Comparison of ENCODE assay signal across 29 cellular contexts in genomic region chr11:9089636-9090035, GRCh38. TPM values are rescaled to one million over a fixed set of nuclear protein-coding genes. Genes with fewer than 3 reads are reported as not detected.
DNase-seq lines count a peak whose midpoint lies in the region; ATAC-seq, FAIRE-seq and TF ChIP-seq lines count a peak whose summit lies in the region.
"Had no signal": no experiment of that assay in that cellular context is flagged by ENCODE, and none has a peak within 500 bp of the region (broad histone marks: within the 10 kb centered on the region; RNA-seq: fewer than 3 reads in every experiment).

No MANE protein-coding gene starts in this region.

- DNase-seq in SK-N-SH (peak; percentile 59), mucosa of descending colon (peak in 2 of 3 donors; percentile 49 to 53), GM12891 (ENCODE audit: insufficient read length, low spot score) (no peak), lower lobe of right lung (no peak), SK-N-DZ (ENCODE audit: low spot score) (no peak)
- no peak for DNase-seq in stimulated activated effector memory CD8-positive, alpha-beta T cell treated with anti-CD3 and anti-CD28 coated beads, Interleukin-12 subunit alpha, Interleukin-12 subunit beta, amount 100 ng/mL, for 72 hours (ENCODE audit: low spot score in 2 of 2)
- DNase-seq: activated CD4-positive, alpha-beta T cell treated with anti-CD3 and anti-CD28 coated beads, Interleukin-2, amount 50 U/mL, for 1 hour; activated CD8-positive, alpha-beta memory T cell treated with anti-CD3 and anti-CD28 coated beads, Interleukin-2, amount 10 ng/mL, durations not matched to agents 7 days and 5 days; activated naive CD4-positive, alpha-beta T cell treated with Interleukin-2 at 50 U/mL for 16 hours; activated T-cell treated with anti-CD3 and anti-CD28 coated beads, Interleukin-2, amount 50 U/mL, for 72 hours; AML-193; CD8-positive, alpha-beta memory T cell; GDM1; kidney glomerular epithelial cell; NCI-H1417 treated with DMSO at 0.1 percent for 48 hours; NCI-H2107; NCI-H510A; ovary; stimulated activated CD4-positive, alpha-beta T cell treated with anti-CD3 and anti-CD28 coated beads, Interleukin-12 subunit alpha, Interleukin-12 subunit beta, amount 100 ng/mL, for 4 hours; stimulated activated CD4-positive, alpha-beta T cell treated with anti-CD3 and anti-CD28 coated beads, Interleukin-4, amount 100 ng/mL, for 24 hours; tibial artery had no signal

- H3K4me3 ChIP-seq in SK-N-SH (ENCODE audit: low read depth in 2 of 2, low read length in 1 of 2), result no peak overlapping the region
- H3K4me3 ChIP-seq in mucosa of descending colon, result no peak overlapping the region
- H3K4me3 ChIP-seq in lower lobe of right lung, result no peak overlapping the region
- H3K4me3 ChIP-seq: ovary, right atrium auricular region, SK-N-MC, tibial artery had no signal

- H3K27me3 ChIP-seq in SK-N-SH (ENCODE audit: insufficient read depth), result no peaks in the 10 kb centered on the region
- peaks cover 22% of the 10 kb centered on the region for H3K27me3 ChIP-seq in lower lobe of right lung (ENCODE audit: low read depth)
- H3K27me3 ChIP-seq: ovary had no signal

- H3K9ac ChIP-seq in SK-N-SH, result no peak overlapping the region

- no peaks in the 10 kb centered on the region for H3K36me3 Mint-ChIP-seq in brain
- H3K36me3 Mint-ChIP-seq in stimulated activated effector memory CD8-positive, alpha-beta T cell treated with anti-CD3 and anti-CD28 coated beads, Interleukin-12 subunit alpha, Interleukin-12 subunit beta, amount 100 ng/mL, for 72 hours, result no peaks in the 10 kb centered on the region
- H3K36me3 Mint-ChIP-seq: activated CD8-positive, alpha-beta memory T cell treated with anti-CD3 and anti-CD28 coated beads, Interleukin-2, amount 10 ng/mL, durations not matched to agents 7 days and 5 days; CD8-positive, alpha-beta memory T cell had no signal

- no peaks in the 10 kb centered on the region for H3F3A ChIP-seq in SK-N-SH (replicated peaks; ENCODE audit: insufficient read depth)

- ATAC-seq in SK-N-SH treated with all-trans-retinoic acid at 6 μM for 48 hours, result no peak
- peak; percentile 83 for ATAC-seq in mucosa of descending colon
- ATAC-seq in stimulated activated effector memory CD8-positive, alpha-beta T cell treated with anti-CD3 and anti-CD28 coated beads, Interleukin-12 subunit alpha, Interleukin-12 subunit beta, amount 100 ng/mL, for 72 hours, result peak; percentile 15
- no peak for ATAC-seq in lower lobe of right lung
- ATAC-seq: activated CD8-positive, alpha-beta memory T cell treated with anti-CD3 and anti-CD28 coated beads, Interleukin-2, amount 10 ng/mL, durations not matched to agents 7 days and 5 days had no signal

- no peak overlapping the region for H2AFZ ChIP-seq in SK-N-SH (ENCODE audit: low read depth)

- no peak for FAIRE-seq in GM12891 (lab: Jason Lieb, UNC)
- FAIRE-seq: A204.1, endothelial cell of umbilical vein had no signal

- CTCF ChIA-PET in SK-N-SH (lab: Yijun Ruan, JAX), result interaction anchor here (0.7 to 2.7 kb wide), 5 partner anchors 13 to 74 kb away, joined by 3 to 13 read pairs (median 4); no protein-coding TSS in a partner anchor

- POLR2A ChIA-PET in SK-N-SH (lab: Yijun Ruan, JAX), result no interaction called here

- no peak overlapping the region for H3K4me2 ChIP-seq in SK-N-SH

- H4K20me1 ChIP-seq in SK-N-SH (ENCODE audit: insufficient read depth), result no peaks in the 10 kb centered on the region

- no peak for TF ChIP-seq EP300 in SK-N-SH (IDR thresholded peaks at IDR 0.05; ENCODE audit: borderline replicate concordance in 1 of 2, low read depth in 1 of 2, low read length in 1 of 2)

- H3K4me1 Mint-ChIP-seq in brain, result peaks cover 25% of the 10 kb centered on the region
- peaks cover 8% of the 10 kb centered on the region for H3K4me1 Mint-ChIP-seq in stimulated activated effector memory CD8-positive, alpha-beta T cell treated with anti-CD3 and anti-CD28 coated beads, Interleukin-12 subunit alpha, Interleukin-12 subunit beta, amount 100 ng/mL, for 72 hours
- H3K4me1 Mint-ChIP-seq: activated CD8-positive, alpha-beta memory T cell treated with anti-CD3 and anti-CD28 coated beads, Interleukin-2, amount 10 ng/mL, durations not matched to agents 7 days and 5 days had no signal

- TF ChIP-seq CTCF in SK-N-SH (IDR thresholded peaks at IDR 0.05) (no peak), brain (conservative IDR thresholded peaks at IDR 0.05) (no peak), mucosa of descending colon (IDR thresholded peaks at IDR 0.05) (no peak), lower lobe of right lung (IDR thresholded peaks at IDR 0.05) (no peak)

- peak overlapping the region in 4 of 5 experiments; percentile 40 to 82 (median 78) for H3K4me3 Mint-ChIP-seq in brain
- no peak overlapping the region for H3K4me3 Mint-ChIP-seq in stimulated activated effector memory CD8-positive, alpha-beta T cell treated with anti-CD3 and anti-CD28 coated beads, Interleukin-12 subunit alpha, Interleukin-12 subunit beta, amount 100 ng/mL, for 72 hours
- H3K4me3 Mint-ChIP-seq: activated CD8-positive, alpha-beta memory T cell treated with anti-CD3 and anti-CD28 coated beads, Interleukin-2, amount 10 ng/mL, durations not matched to agents 7 days and 5 days; activated T-cell treated with anti-CD3 and anti-CD28 coated beads, Interleukin-2, amount 50 U/mL, for 72 hours; stimulated activated naive CD8-positive, alpha-beta T cell treated with anti-CD3 and anti-CD28 coated beads, Interleukin-15, Interleukin-2, amounts not matched to agents 100 ng/mL and 50 ng/mL, for 24 hours; T-helper 2 cell treated with Interferon-gamma antibody and Interleukin-4, amounts not matched to agents 5 μg/mL and 100 μg/mL, for 36 hours had no signal

- H3K79me2 ChIP-seq in SK-N-SH (ENCODE audit: insufficient read depth), result no peaks in the 10 kb centered on the region

- H3K27ac ChIP-seq in SK-N-SH (ENCODE audit: low read depth in 2 of 2, low read length in 1 of 2) (no peak overlapping the region), lower lobe of right lung (no peak overlapping the region)
- H3K27ac ChIP-seq: ovary, right atrium auricular region, SK-N-MC, tibial artery had no signal

- TF ChIP-seq RAD21 in SK-N-SH (IDR thresholded peaks at IDR 0.05; ENCODE audit: low read length), result no peak

- H3K4me1 ChIP-seq in SK-N-SH (ENCODE audit: control insufficient read depth in 1 of 2, insufficient read depth in 2 of 2, low read depth in 1 of 2, low read length in 1 of 2) (peaks cover 0 to 16% of the 10 kb centered on the region in 2 experiments; a peak in 2 of 4 replicates), mucosa of descending colon (ENCODE audit: low read depth) (peaks cover 17% of the 10 kb centered on the region), lower lobe of right lung (peaks cover 10% of the 10 kb centered on the region)

- H3K36me3 ChIP-seq in SK-N-SH (replicated peaks in 1 of 2; ENCODE audit: control insufficient read depth in 1 of 2, insufficient read depth in 2 of 2, low read length in 1 of 2) (no peaks in the 10 kb centered on the region), mucosa of descending colon (ENCODE audit: low read depth) (no peaks in the 10 kb centered on the region), lower lobe of right lung (no peaks in the 10 kb centered on the region)
- H3K36me3 ChIP-seq: ovary, right atrium auricular region, tibial artery had no signal

- intact Hi-C loops in mucosa of descending colon (cut with DNase I, micrococcal nuclease) (no loop called here), lower lobe of right lung (cut with DNase I) (no loop called here)

- no peak overlapping the region for H3K27ac Mint-ChIP-seq in brain
- no peak overlapping the region for H3K27ac Mint-ChIP-seq in stimulated activated effector memory CD8-positive, alpha-beta T cell treated with anti-CD3 and anti-CD28 coated beads, Interleukin-12 subunit alpha, Interleukin-12 subunit beta, amount 100 ng/mL, for 72 hours
- H3K27ac Mint-ChIP-seq: activated CD8-positive, alpha-beta memory T cell treated with anti-CD3 and anti-CD28 coated beads, Interleukin-2, amount 10 ng/mL, durations not matched to agents 7 days and 5 days; activated T-cell treated with anti-CD3 and anti-CD28 coated beads, Interleukin-2, amount 50 U/mL, for 72 hours; stimulated activated naive CD8-positive, alpha-beta T cell treated with anti-CD3 and anti-CD28 coated beads, Interleukin-15, Interleukin-2, amounts not matched to agents 100 ng/mL and 50 ng/mL, for 24 hours; T-helper 2 cell treated with Interferon-gamma antibody and Interleukin-4, amounts not matched to agents 5 μg/mL and 100 μg/mL, for 36 hours had no signal

- no peak for TF ChIP-seq POLR2A in GM12891 (IDR thresholded peaks at IDR 0.05; ENCODE audit: low read depth, low read length)

- peaks cover 41% of the 10 kb centered on the region for H3K27me3 Mint-ChIP-seq in brain

- 79% methylated on average over 4 of the region's 6 CpGs for WGBS in SK-N-SH (ENCODE audit: low lambda C conversion rate)

- H3K9me3 ChIP-seq in SK-N-SH (no peaks in the 10 kb centered on the region), mucosa of descending colon (no peaks in the 10 kb centered on the region), lower lobe of right lung (no peaks in the 10 kb centered on the region)
- H3K9me3 ChIP-seq: ovary, right atrium auricular region, tibial artery had no signal

- H3K9me2 ChIP-seq in SK-N-SH, result no peaks in the 10 kb centered on the region

- H3K9me3 Mint-ChIP-seq in brain, result peaks cover 0 to 3% (median 0%) of the 10 kb centered on the region in 5 experiments
- H3K9me3 Mint-ChIP-seq in stimulated activated effector memory CD8-positive, alpha-beta T cell treated with anti-CD3 and anti-CD28 coated beads, Interleukin-12 subunit alpha, Interleukin-12 subunit beta, amount 100 ng/mL, for 72 hours, result no peaks in the 10 kb centered on the region
- H3K9me3 Mint-ChIP-seq: activated T-cell treated with anti-CD3 and anti-CD28 coated beads, Interleukin-2, amount 50 U/mL, for 72 hours; CD8-positive, alpha-beta memory T cell; stimulated activated naive CD8-positive, alpha-beta T cell treated with anti-CD3 and anti-CD28 coated beads, Interleukin-15, Interleukin-2, amounts not matched to agents 100 ng/mL and 50 ng/mL, for 24 hours; T-helper 2 cell treated with Interferon-gamma antibody and Interleukin-4, amounts not matched to agents 5 μg/mL and 100 μg/mL, for 36 hours had no signal

TF ChIP-seq in SK-N-SH, 30 proteins besides CTCF, POLR2A, EP300 and RAD21 (continues in another document):
- TF ChIP-seq JUND (IDR thresholded peaks at IDR 0.05), result no peak

TF ChIP-seq in GM12891, 5 proteins besides CTCF, POLR2A, EP300 and RAD21 (continues in another document):
- TF ChIP-seq POLR2AphosphoS5 (IDR thresholded peaks at IDR 0.05; ENCODE audit: low read depth, low read length) (no peak), SPI1 (IDR thresholded peaks at IDR 0.05; ENCODE audit: low read depth, low read length) (no peak), PAX5 (IDR thresholded peaks at IDR 0.05; ENCODE audit: insufficient read depth, low read length, severe bottlenecking) (no peak)

RNA-seq across cellular contexts. Expression of gene SCUBE2, which starts 1.8 kb away (rescaled TPM):
- polyA plus RNA-seq in SK-N-SH (2012; rRNA removed), result 0.70 and 0.76 TPM in 2 replicates
- polyA plus RNA-seq in SK-N-SH (2012; cell fraction: cytosol; rRNA removed), result 0.79 and 0.88 TPM in 2 replicates
- 1.2 and 1.4 TPM in 2 replicates for polyA plus RNA-seq in SK-N-SH (2012; cell fraction: nucleus; rRNA removed)
- polyA plus RNA-seq in brain (ENCODE audit: insufficient read depth, low read depth, low replicate concordance), result 1.1 TPM
- 10 to 100 TPM in 2 of 3 donors, 1 to 10 TPM in 1; 8.7 to 18.7 (median 15.9) TPM for total RNA-seq in mucosa of descending colon
- polyA plus RNA-seq in GM12891 (2012; ENCODE audit: low read depth, missing spikeins), result 0.18 TPM
- 7.1 TPM for total RNA-seq in lower lobe of right lung
- polyA plus RNA-seq in SK-N-DZ (2014; cell fraction: cytosol; rRNA removed), result 5.8 and 9.1 TPM in 2 replicates
- 2.0 and 2.3 TPM in 2 replicates for polyA plus RNA-seq in SK-N-DZ (2014; cell fraction: nucleus; rRNA removed)
- total RNA-seq: activated CD8-positive, alpha-beta memory T cell treated with anti-CD3 and anti-CD28 coated beads, Interleukin-2, amount 10 ng/mL, durations not matched to agents 7 days and 5 days had no signal
- polyA plus RNA-seq: CD8-positive, alpha-beta memory T cell had no signal

Comparison
In these comparisons a context has a peak if more than half of its experiments do, and no peak if none do; other contexts are left out.
1. DNase-seq: peak in SK-N-SH (single experiment) and mucosa of descending colon (2 of 3); none in stimulated activated effector memory CD8-positive, alpha-beta T cell treated with anti-CD3 and anti-CD28 coated beads, Interleukin-12 subunit alpha, Interleukin-12 subunit beta, amount 100 ng/mL, for 72 hours (0 of 2), GM12891 (single experiment), lower lobe of right lung (single experiment) and SK-N-DZ (single experiment).
2. ATAC-seq: peak in mucosa of descending colon (single experiment) and stimulated activated effector memory CD8-positive, alpha-beta T cell treated with anti-CD3 and anti-CD28 coated beads, Interleukin-12 subunit alpha, Interleukin-12 subunit beta, amount 100 ng/mL, for 72 hours (single experiment); none in SK-N-SH treated with all-trans-retinoic acid at 6 μM for 48 hours (single experiment) and lower lobe of right lung (0 of 2).